ENCODE assay signal across 27 cellular contexts in the genomic region with DNA sequence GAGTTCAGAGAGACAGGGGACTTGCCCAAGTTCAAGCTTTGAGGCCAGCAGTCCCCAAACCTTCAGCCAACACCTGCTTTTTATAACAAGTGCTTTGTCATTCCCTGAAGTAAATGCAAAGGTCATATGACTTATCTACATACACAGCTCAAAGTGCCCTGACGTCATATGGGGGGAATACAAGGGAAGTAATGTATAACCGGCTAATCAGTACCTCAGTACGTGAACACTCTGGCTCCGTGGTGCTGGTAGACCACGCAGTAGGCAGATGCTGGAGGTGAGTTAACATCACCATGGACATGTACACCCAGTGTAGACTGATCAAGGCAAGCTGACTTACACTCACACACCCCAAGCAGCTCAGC.
A peak's percentile ranks its signal among the peaks of the same experiment; 100 is the strongest.
DNase-seq lines count a peak whose midpoint lies in the region; ATAC-seq and TF ChIP-seq lines count a peak whose summit lies in the region.
"Had no signal": no experiment of that assay in that cellular context is flagged by ENCODE, and none has a peak within 500 bp of the region (broad histone marks: within the 10 kb centered on the region; RNA-seq: fewer than 3 reads in every experiment).

No MANE protein-coding gene starts in this region.

- no peaks in the 10 kb centered on the region for H3K36me3 ChIP-seq in transverse colon

- peaks cover 11% of the 10 kb centered on the region for H3K36me3 Mint-ChIP-seq in memory B cell
- H3K36me3 Mint-ChIP-seq: naive thymus-derived CD8-positive, alpha-beta T cell; T-cell had no signal

- H3K4me1 Mint-ChIP-seq in memory B cell: peaks cover 45% of the 10 kb centered on the region
- H3K4me1 Mint-ChIP-seq: T-cell had no signal

- DNase-seq in left ventricle myocardium superior: no peak
- no peak for DNase-seq in cardiac septum (ENCODE audit: low spot score)
- DNase-seq in SK-MEL-5 (ENCODE audit: low read depth, low spot score): peak; percentile 57
- DNase-seq in memory B cell (ENCODE audit: low spot score in 2 of 2): no peak
- DNase-seq in transverse colon: peak; percentile 64
- DNase-seq in NCI-H146 treated with DMSO at 0.1 percent for 48 hours (lab: John Stamatoyannopoulos, UW; ENCODE audit: unreplicated experiment): no peak
- DNase-seq in NCI-H510A treated with DMSO at 0.1 percent for 48 hours (lab: John Stamatoyannopoulos, UW): no peak
- DNase-seq: activated CD4-positive, CD25-positive, alpha-beta regulatory T cell treated with anti-CD3 and anti-CD28 coated beads, Interleukin-2, amount 50 U/mL, for 72 hours; body of pancreas; DMS 273 treated with DMSO at 0.1 percent for 48 hours; effector memory CD4-positive, alpha-beta T cell; foreskin melanocyte; GDM1; H9; hypothalamus; KG1; MV-4-11; naive thymus-derived CD8-positive, alpha-beta T cell; NCI-H1694 treated with DMSO at 0.1 percent for 48 hours; NCI-H748 treated with DMSO at 0.1 percent for 48 hours; sigmoid colon; T-cell; testis had no signal

- no peak for TF ChIP-seq POLR2A in transverse colon (IDR thresholded peaks at IDR 0.05)

- no peaks in the 10 kb centered on the region for H3K27me3 ChIP-seq in transverse colon
- H3K27me3 ChIP-seq: body of pancreas, sigmoid colon, testis had no signal

- no peak for TF ChIP-seq CTCF in transverse colon (IDR thresholded peaks at IDR 0.05)

- in situ Hi-C loops in SK-MEL-5 (cut with HindIII; ENCODE audit: low pct_unique_long_range_greater_than_20kb, low sequenced_read_pairs) (no loop called here), transverse colon (cut with MboI; ENCODE audit: low pct_ligation_motif_present in 1 of 4, low pct_unique_long_range_greater_than_20kb in 1 of 4, low sequenced_read_pairs in 3 of 4) (no loop called here)

- TF ChIP-seq EP300 in transverse colon (IDR thresholded peaks at IDR 0.05; ENCODE audit: low read depth): no peak

- peak overlapping the region; percentile 32 for H3K4me3 Mint-ChIP-seq in memory B cell
- H3K4me3 Mint-ChIP-seq: activated T-helper 1 cell treated with anti-CD3 and anti-CD28 coated beads, Interleukin-12 subunit alpha, Interleukin-12 subunit beta, Interleukin-2, Interleukin-4 antibody, amounts not matched to agents 30 ng/mL and 10 ng/mL and 1 ng/mL, durations not matched to agents 14 hours and 24 hours and 36 hours; H9; naive thymus-derived CD8-positive, alpha-beta T cell; T-cell had no signal

- peak overlapping the region; percentile 36 to 54 (median 48) for H3K27ac ChIP-seq in transverse colon
- H3K27ac ChIP-seq: body of pancreas, parathyroid adenoma, sigmoid colon, testis had no signal

- ATAC-seq in left ventricle myocardium superior: peak; percentile 25
- ATAC-seq in memory B cell (ENCODE audit: low read depth): no peak
- no peak for ATAC-seq in HG02642 (IDR thresholded peaks at IDR 0.05; ENCODE audit: poor library complexity, unreplicated experiment)
- ATAC-seq: body of pancreas; esophagus mucosa; naive thymus-derived CD8-positive, alpha-beta T cell; T-cell had no signal

- H3K9me3 ChIP-seq in transverse colon: no peaks in the 10 kb centered on the region
- H3K9me3 ChIP-seq: body of pancreas, sigmoid colon, testis had no signal

- H3K9me3 Mint-ChIP-seq in memory B cell: no peaks in the 10 kb centered on the region
- H3K9me3 Mint-ChIP-seq: activated T-helper 1 cell treated with anti-CD3 and anti-CD28 coated beads, Interleukin-12 subunit alpha, Interleukin-12 subunit beta, Interleukin-2, Interleukin-4 antibody, amounts not matched to agents 30 ng/mL and 10 ng/mL and 1 ng/mL, durations not matched to agents 14 hours and 24 hours and 36 hours; H9 had no signal

- WGBS in transverse colon (ENCODE audit: low coverage in 1 of 2), 2 donors: 46 to 48% methylated on average over 4 to 5 of the region's 5 CpGs

- no peak overlapping the region for H3K4me3 ChIP-seq in transverse colon
- H3K4me3 ChIP-seq: body of pancreas, sigmoid colon, testis had no signal

- intact Hi-C loops in left ventricle myocardium superior (cut with micrococcal nuclease) (no loop called here), cardiac septum (cut with DNase I) (no loop called here), transverse colon (cut with DNase I; ENCODE audit: low total_unique reads) (no loop called here)

- H3K4me1 ChIP-seq in transverse colon: peaks cover 0 to 14% (median 0%) of the 10 kb centered on the region in 4 donors
- H3K4me1 ChIP-seq: body of pancreas, parathyroid adenoma, sigmoid colon, testis had no signal

- no peaks in the 10 kb centered on the region for H3K27me3 Mint-ChIP-seq in memory B cell

- peak overlapping the region; percentile 98 for H3K27ac Mint-ChIP-seq in memory B cell
- H3K27ac Mint-ChIP-seq: activated T-helper 1 cell treated with anti-CD3 and anti-CD28 coated beads, Interleukin-12 subunit alpha, Interleukin-12 subunit beta, Interleukin-2, Interleukin-4 antibody, amounts not matched to agents 30 ng/mL and 10 ng/mL and 1 ng/mL, durations not matched to agents 14 hours and 24 hours and 36 hours; T-cell had no signal

Comparison
In these comparisons a context has a peak if more than half of its experiments do, and no peak if none do; other contexts are left out.
1. DNase-seq: peak in SK-MEL-5 (single experiment) and transverse colon (single experiment); none in left ventricle myocardium superior (single experiment), cardiac septum (single experiment), memory B cell (0 of 2), NCI-H146 treated with DMSO at 0.1 percent for 48 hours (single experiment) and NCI-H510A treated with DMSO at 0.1 percent for 48 hours (single experiment).